In genomic region chr1:53315456-53316048, GRCh38 we compare ENCODE assay signal across 15 cellular contexts. TPM values are rescaled to one million over a fixed set of nuclear protein-coding genes. Genes with fewer than 3 reads are reported as not detected.
DNase-seq lines count a peak whose midpoint lies in the region; ATAC-seq lines count a peak whose summit lies in the region.
"Had no signal": no experiment of that assay in that cellular context is flagged by ENCODE, and none has a peak within 500 bp of the region (broad histone marks: within the 10 kb centered on the region; RNA-seq: fewer than 3 reads in every experiment).

No MANE protein-coding gene starts in this region.

- DNase-seq in activated naive CD4-positive, alpha-beta T cell treated with anti-CD3 and anti-CD28 coated beads, Interleukin-2, amount 50 U/mL, for 72 hours (ENCODE audit: low spot score in 2 of 2), result no peak
- no peak for DNase-seq in activated naive CD4-positive, alpha-beta T cell treated with anti-CD3 and anti-CD28 coated beads, Interleukin-2, amount 50 U/mL, for 16 hours
- DNase-seq in activated naive CD8-positive, alpha-beta T cell treated with anti-CD3 and anti-CD28 coated beads, Interleukin-2, amount 50 U/mL, for 24 hours, result no peak
- DNase-seq in memory B cell (ENCODE audit: low spot score in 2 of 2), result no peak
- DNase-seq in stimulated activated naive B cell treated with anti-CD40 and anti-IgM and Interleukin-4, amounts not matched to agents 10 μg/mL and 1 μg/mL and 100 μg/mL, for 72 hours, result no peak
- no peak for DNase-seq in GF-D8 (lab: John Stamatoyannopoulos, UW)
- DNase-seq: activated CD4-positive, CD25-positive, alpha-beta regulatory T cell treated with anti-CD3 and anti-CD28 coated beads, Interleukin-2, amount 50 U/mL, for 72 hours; DND-41; esophagus squamous epithelium; MG63 had no signal

- no peaks in the 10 kb centered on the region for H3K9me3 Mint-ChIP-seq in activated naive CD4-positive, alpha-beta T cell treated with anti-CD3 and anti-CD28 coated beads, Interleukin-2, amount 50 U/mL, for 72 hours
- H3K9me3 Mint-ChIP-seq in activated naive CD8-positive, alpha-beta T cell treated with anti-CD3 and anti-CD28 coated beads, Interleukin-2, amount 50 U/mL, for 24 hours, result no peaks in the 10 kb centered on the region
- no peaks in the 10 kb centered on the region for H3K9me3 Mint-ChIP-seq in memory B cell
- H3K9me3 Mint-ChIP-seq in stimulated activated naive B cell treated with anti-CD40 and anti-IgM and Interleukin-4, amounts not matched to agents 10 μg/mL and 1 μg/mL and 100 μg/mL, for 72 hours, result no peaks in the 10 kb centered on the region
- H3K9me3 Mint-ChIP-seq: activated naive CD4-positive, alpha-beta T cell treated with anti-CD3 and anti-CD28 coated beads, Interleukin-2, amount 50 U/mL, for 24 hours; stimulated activated naive CD8-positive, alpha-beta T cell treated with anti-CD3 and anti-CD28 coated beads, Interleukin-15, Interleukin-2, amounts not matched to agents 100 ng/mL and 50 ng/mL, for 24 hours had no signal

- ATAC-seq in activated naive CD4-positive, alpha-beta T cell treated with anti-CD3 and anti-CD28 coated beads, Interleukin-2, amount 50 U/mL, for 72 hours, result no peak
- ATAC-seq in activated naive CD8-positive, alpha-beta T cell treated with anti-CD3 and anti-CD28 coated beads, Interleukin-2, amount 50 U/mL, for 24 hours, result no peak
- ATAC-seq in memory B cell (ENCODE audit: low read depth) (no peak), GM19023 (IDR thresholded peaks at IDR 0.05; ENCODE audit: unreplicated experiment) (no peak), HG02973 (IDR thresholded peaks at IDR 0.05; ENCODE audit: unreplicated experiment) (no peak)
- ATAC-seq in stimulated activated naive B cell treated with anti-CD40 and anti-IgM and Interleukin-4, amounts not matched to agents 10 μg/mL and 1 μg/mL and 100 μg/mL, for 72 hours (replicated peaks), result no peak

- no peaks in the 10 kb centered on the region for H3K36me3 Mint-ChIP-seq in activated naive CD4-positive, alpha-beta T cell treated with anti-CD3 and anti-CD28 coated beads, Interleukin-2, amount 50 U/mL, for 72 hours
- peaks cover 26% of the 10 kb centered on the region for H3K36me3 Mint-ChIP-seq in activated naive CD8-positive, alpha-beta T cell treated with anti-CD3 and anti-CD28 coated beads, Interleukin-2, amount 50 U/mL, for 24 hours (ENCODE audit: low read depth)
- no peaks in the 10 kb centered on the region for H3K36me3 Mint-ChIP-seq in memory B cell
- H3K36me3 Mint-ChIP-seq in stimulated activated naive B cell treated with anti-CD40 and anti-IgM and Interleukin-4, amounts not matched to agents 10 μg/mL and 1 μg/mL and 100 μg/mL, for 72 hours, result peaks cover 59 to 84% of the 10 kb centered on the region in 2 donors

- H3K4me3 Mint-ChIP-seq in activated naive CD8-positive, alpha-beta T cell treated with anti-CD3 and anti-CD28 coated beads, Interleukin-2, amount 50 U/mL, for 24 hours, result no peak overlapping the region
- no peak overlapping the region for H3K4me3 Mint-ChIP-seq in memory B cell
- H3K4me3 Mint-ChIP-seq in stimulated activated naive B cell treated with anti-CD40 and anti-IgM and Interleukin-4, amounts not matched to agents 10 μg/mL and 1 μg/mL and 100 μg/mL, for 72 hours, result peak overlapping the region in 1 of 2 donors; percentile 40
- H3K4me3 Mint-ChIP-seq: activated naive CD4-positive, alpha-beta T cell treated with anti-CD3 and anti-CD28 coated beads, Interleukin-2, amount 50 U/mL, for 24 hours; stimulated activated naive CD8-positive, alpha-beta T cell treated with anti-CD3 and anti-CD28 coated beads, Interleukin-15, Interleukin-2, amounts not matched to agents 100 ng/mL and 50 ng/mL, for 24 hours had no signal

- H3K27me3 Mint-ChIP-seq in activated naive CD8-positive, alpha-beta T cell treated with anti-CD3 and anti-CD28 coated beads, Interleukin-2, amount 50 U/mL, for 24 hours, result no peaks in the 10 kb centered on the region
- H3K27me3 Mint-ChIP-seq in memory B cell, result no peaks in the 10 kb centered on the region
- H3K27me3 Mint-ChIP-seq in stimulated activated naive B cell treated with anti-CD40 and anti-IgM and Interleukin-4, amounts not matched to agents 10 μg/mL and 1 μg/mL and 100 μg/mL, for 72 hours, result no peaks in the 10 kb centered on the region
- H3K27me3 Mint-ChIP-seq: activated naive CD4-positive, alpha-beta T cell treated with anti-CD3 and anti-CD28 coated beads, Interleukin-2, amount 50 U/mL, for 24 hours; CD4-positive, alpha-beta memory T cell; stimulated activated naive CD8-positive, alpha-beta T cell treated with anti-CD3 and anti-CD28 coated beads, Interleukin-15, Interleukin-2, amounts not matched to agents 100 ng/mL and 50 ng/mL, for 24 hours had no signal

- H3K4me1 Mint-ChIP-seq in activated naive CD8-positive, alpha-beta T cell treated with anti-CD3 and anti-CD28 coated beads, Interleukin-2, amount 50 U/mL, for 24 hours, result peaks cover 2% of the 10 kb centered on the region
- H3K4me1 Mint-ChIP-seq in memory B cell, result peaks cover 15% of the 10 kb centered on the region
- H3K4me1 Mint-ChIP-seq in stimulated activated naive B cell treated with anti-CD40 and anti-IgM and Interleukin-4, amounts not matched to agents 10 μg/mL and 1 μg/mL and 100 μg/mL, for 72 hours, result peaks cover 45 to 77% of the 10 kb centered on the region in 2 donors

- H3K27ac Mint-ChIP-seq in activated naive CD4-positive, alpha-beta T cell treated with anti-CD3 and anti-CD28 coated beads, Interleukin-2, amount 50 U/mL, for 72 hours, result peak overlapping the region; percentile 2 to 92
- peak overlapping the region; percentile 26 for H3K27ac Mint-ChIP-seq in activated naive CD8-positive, alpha-beta T cell treated with anti-CD3 and anti-CD28 coated beads, Interleukin-2, amount 50 U/mL, for 24 hours
- peak overlapping the region; percentile 19 for H3K27ac Mint-ChIP-seq in memory B cell
- H3K27ac Mint-ChIP-seq in stimulated activated naive B cell treated with anti-CD40 and anti-IgM and Interleukin-4, amounts not matched to agents 10 μg/mL and 1 μg/mL and 100 μg/mL, for 72 hours, result peak overlapping the region; percentile 66
- H3K27ac Mint-ChIP-seq: activated naive CD4-positive, alpha-beta T cell treated with anti-CD3 and anti-CD28 coated beads, Interleukin-2, amount 50 U/mL, for 24 hours; stimulated activated naive CD8-positive, alpha-beta T cell treated with anti-CD3 and anti-CD28 coated beads, Interleukin-15, Interleukin-2, amounts not matched to agents 100 ng/mL and 50 ng/mL, for 24 hours had no signal

RNA-seq across cellular contexts. Expression of gene LRP8, which starts 12.3 kb away (rescaled TPM):
- total RNA-seq in activated naive CD4-positive, alpha-beta T cell treated with anti-CD3 and anti-CD28 coated beads, Interleukin-2, amount 50 U/mL, for 72 hours, result 10 to 100 TPM; 39.8 to 43.7 TPM
